2 cellular contexts compared by ENCODE assay signal in the genomic region with DNA sequence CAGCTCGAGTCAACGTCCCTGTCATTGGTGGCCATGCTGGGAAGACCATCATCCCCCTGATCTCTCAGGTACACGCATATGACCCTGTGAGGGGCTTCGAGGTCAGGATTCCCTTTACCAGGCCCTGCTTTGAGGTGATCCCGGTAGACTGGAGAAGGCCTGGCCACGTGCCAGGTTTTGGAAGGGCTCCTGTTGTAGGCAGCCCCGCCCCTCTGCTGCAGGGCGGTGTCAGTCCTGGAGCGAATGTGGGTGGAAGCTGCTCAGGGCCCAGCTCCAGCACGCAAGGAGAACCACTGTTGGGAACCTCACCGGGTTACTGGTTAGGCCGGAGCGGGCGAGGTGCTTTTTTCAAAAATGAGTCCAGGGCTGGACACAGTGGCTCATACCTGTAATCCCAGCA.
A peak's percentile ranks its signal among the peaks of the same experiment; 100 is the strongest.
TF ChIP-seq lines count a peak whose summit lies in the region.

No MANE protein-coding gene starts in this region.

TF ChIP-seq in HEK293, 187 proteins besides CTCF, POLR2A, EP300 and RAD21 (continued from another document):
- TF ChIP-seq KLF1 (tag by site-specific recombination; IDR thresholded peaks at IDR 0.05) (peak; percentile 45; the same call in 1 of the 2 replicates), OSR2 (tag by site-specific recombination; IDR thresholded peaks at IDR 0.05) (no peak)
TF ChIP-seq in HEK293: peak in this region for 4.

TF ChIP-seq in GM12878, 131 proteins besides CTCF, POLR2A, EP300 and RAD21 (continued from another document):
- TF ChIP-seq, protein P1, sequence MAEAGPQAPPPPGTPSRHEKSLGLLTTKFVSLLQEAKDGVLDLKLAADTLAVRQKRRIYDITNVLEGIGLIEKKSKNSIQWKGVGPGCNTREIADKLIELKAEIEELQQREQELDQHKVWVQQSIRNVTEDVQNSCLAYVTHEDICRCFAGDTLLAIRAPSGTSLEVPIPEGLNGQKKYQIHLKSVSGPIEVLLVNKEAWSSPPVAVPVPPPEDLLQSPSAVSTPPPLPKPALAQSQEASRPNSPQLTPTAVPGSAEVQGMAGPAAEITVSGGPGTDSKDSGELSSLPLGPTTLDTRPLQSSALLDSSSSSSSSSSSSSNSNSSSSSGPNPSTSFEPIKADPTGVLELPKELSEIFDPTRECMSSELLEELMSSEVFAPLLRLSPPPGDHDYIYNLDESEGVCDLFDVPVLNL (IDR thresholded peaks at IDR 0.05; ENCODE audit: low read depth, low read length): no peak
- TF ChIP-seq, protein P2, sequence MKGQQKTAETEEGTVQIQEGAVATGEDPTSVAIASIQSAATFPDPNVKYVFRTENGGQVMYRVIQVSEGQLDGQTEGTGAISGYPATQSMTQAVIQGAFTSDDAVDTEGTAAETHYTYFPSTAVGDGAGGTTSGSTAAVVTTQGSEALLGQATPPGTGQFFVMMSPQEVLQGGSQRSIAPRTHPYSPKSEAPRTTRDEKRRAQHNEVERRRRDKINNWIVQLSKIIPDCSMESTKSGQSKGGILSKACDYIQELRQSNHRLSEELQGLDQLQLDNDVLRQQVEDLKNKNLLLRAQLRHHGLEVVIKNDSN (IDR thresholded peaks at IDR 0.05; ENCODE audit: borderline replicate concordance, extremely low read length, insufficient read depth, low read depth, low read length): no peak
- TF ChIP-seq MLLT1 (IDR thresholded peaks at IDR 0.05) (no peak), ETV6 (conservative IDR thresholded peaks at IDR 0.05 in 1 of 2, IDR thresholded peaks at IDR 0.05 in 1 of 2; ENCODE audit: borderline replicate concordance in 1 of 2, low read depth in 1 of 2) (no peak), ZBED1 (IDR thresholded peaks at IDR 0.05; ENCODE audit: borderline replicate concordance) (no peak), TCF3 (IDR thresholded peaks at IDR 0.05; ENCODE audit: borderline replicate concordance, insufficient read depth, low read depth, low read length) (no peak)
